1 cellular context compared by ENCODE assay signal in the genomic region with DNA sequence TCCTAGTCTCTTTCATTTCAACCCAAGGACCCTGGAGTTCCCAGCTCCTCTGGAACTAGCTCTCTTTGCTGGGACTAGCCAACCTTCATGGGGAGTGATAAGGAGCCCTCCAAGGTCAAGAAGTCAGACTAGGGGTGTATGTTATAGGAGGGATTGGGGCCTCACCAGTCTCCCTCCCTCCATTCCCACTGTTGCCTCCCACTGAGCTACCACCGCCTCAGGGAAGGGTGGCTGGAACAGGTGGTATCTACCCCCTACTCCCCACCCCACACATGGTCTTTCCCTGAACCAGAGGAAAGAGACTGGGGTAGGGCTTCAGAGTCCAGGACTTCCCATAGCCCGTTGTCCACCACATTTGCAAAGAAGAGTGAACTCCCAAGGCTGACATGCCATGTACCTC.
TF ChIP-seq lines count a peak whose summit lies in the region.

No MANE protein-coding gene starts in this region.

TF ChIP-seq in WTC11, 78 proteins besides CTCF, POLR2A, EP300 and RAD21:
- no peak for TF ChIP-seq ZNF317 (CRISPR knock-in tag; IDR thresholded peaks at IDR 0.05; ENCODE audit: borderline replicate concordance, low read depth)
- no peak for TF ChIP-seq NR2C2 (CRISPR knock-in tag; IDR thresholded peaks at IDR 0.05)
- no peak for TF ChIP-seq NFE2L1 (CRISPR knock-in tag; IDR thresholded peaks at IDR 0.05)
- TF ChIP-seq NFATC4 (CRISPR knock-in tag; IDR thresholded peaks at IDR 0.05), result no peak
- TF ChIP-seq, protein P1, sequence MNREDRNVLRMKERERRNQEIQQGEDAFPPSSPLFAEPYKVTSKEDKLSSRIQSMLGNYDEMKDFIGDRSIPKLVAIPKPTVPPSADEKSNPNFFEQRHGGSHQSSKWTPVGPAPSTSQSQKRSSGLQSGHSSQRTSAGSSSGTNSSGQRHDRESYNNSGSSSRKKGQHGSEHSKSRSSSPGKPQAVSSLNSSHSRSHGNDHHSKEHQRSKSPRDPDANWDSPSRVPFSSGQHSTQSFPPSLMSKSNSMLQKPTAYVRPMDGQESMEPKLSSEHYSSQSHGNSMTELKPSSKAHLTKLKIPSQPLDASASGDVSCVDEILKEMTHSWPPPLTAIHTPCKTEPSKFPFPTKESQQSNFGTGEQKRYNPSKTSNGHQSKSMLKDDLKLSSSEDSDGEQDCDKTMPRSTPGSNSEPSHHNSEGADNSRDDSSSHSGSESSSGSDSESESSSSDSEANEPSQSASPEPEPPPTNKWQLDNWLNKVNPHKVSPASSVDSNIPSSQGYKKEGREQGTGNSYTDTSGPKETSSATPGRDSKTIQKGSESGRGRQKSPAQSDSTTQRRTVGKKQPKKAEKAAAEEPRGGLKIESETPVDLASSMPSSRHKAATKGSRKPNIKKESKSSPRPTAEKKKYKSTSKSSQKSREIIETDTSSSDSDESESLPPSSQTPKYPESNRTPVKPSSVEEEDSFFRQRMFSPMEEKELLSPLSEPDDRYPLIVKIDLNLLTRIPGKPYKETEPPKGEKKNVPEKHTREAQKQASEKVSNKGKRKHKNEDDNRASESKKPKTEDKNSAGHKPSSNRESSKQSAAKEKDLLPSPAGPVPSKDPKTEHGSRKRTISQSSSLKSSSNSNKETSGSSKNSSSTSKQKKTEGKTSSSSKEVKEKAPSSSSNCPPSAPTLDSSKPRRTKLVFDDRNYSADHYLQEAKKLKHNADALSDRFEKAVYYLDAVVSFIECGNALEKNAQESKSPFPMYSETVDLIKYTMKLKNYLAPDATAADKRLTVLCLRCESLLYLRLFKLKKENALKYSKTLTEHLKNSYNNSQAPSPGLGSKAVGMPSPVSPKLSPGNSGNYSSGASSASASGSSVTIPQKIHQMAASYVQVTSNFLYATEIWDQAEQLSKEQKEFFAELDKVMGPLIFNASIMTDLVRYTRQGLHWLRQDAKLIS (CRISPR knock-in tag; IDR thresholded peaks at IDR 0.05; ENCODE audit: borderline replicate concordance), result no peak
- no peak for TF ChIP-seq ZNF396 (CRISPR knock-in tag; IDR thresholded peaks at IDR 0.05; ENCODE audit: borderline replicate concordance)
